21 cellular contexts compared by ENCODE assay signal in genomic region chr16:59021751-59022150, GRCh38.
DNase-seq lines count a peak whose midpoint lies in the region; ATAC-seq and TF ChIP-seq lines count a peak whose summit lies in the region.
"Had no signal": no experiment of that assay in that cellular context is flagged by ENCODE, and none has a peak within 500 bp of the region (broad histone marks: within the 10 kb centered on the region; RNA-seq: fewer than 3 reads in every experiment).

No MANE protein-coding gene starts in this region.

- no peaks in the 10 kb centered on the region for H3K36me3 ChIP-seq in kidney epithelial cell (ENCODE audit: control insufficient read depth, insufficient read depth, low read length)
- H3K36me3 ChIP-seq: colonic mucosa, left ventricle myocardium inferior, SJSA1 had no signal

- DNase-seq in ACHN (peak; percentile 65), HT1080 (ENCODE audit: low read depth) (peak; percentile 62), astrocyte of the spinal cord (ENCODE audit: low read depth, low spot score) (peak; percentile 1), kidney epithelial cell (ENCODE audit: low read depth) (peak; percentile 16), NCI-H2227 treated with DMSO at 0.1 percent for 48 hours (lab: John Stamatoyannopoulos, UW) (no peak), germinal center (ENCODE audit: low spot score) (no peak)
- no peak for DNase-seq in activated T-cell treated with anti-CD3 and anti-CD28 coated beads, Interleukin-2, amount 50 U/mL, for 4 hours
- DNase-seq: activated B cell treated with CpG ODN at 0.5 μM for 24 hours; activated CD4-positive, alpha-beta memory T cell treated with anti-CD3 and anti-CD28 coated beads for 36 hours; activated naive CD4-positive, alpha-beta T cell treated with anti-CD3 and anti-CD28 coated beads, Interleukin-2, amount 10 ng/mL, durations not matched to agents 7 days and 5 days; activated T-cell treated with anti-CD3 and anti-CD28 coated beads, Interleukin-2, amount 50 U/mL, for 1 hour; CD4-positive, alpha-beta memory T cell; colonic mucosa; DND-41; left ventricle myocardium inferior; MM.1S; NCI-H774; psoas muscle had no signal

- in situ Hi-C loops in ACHN (cut with HindIII; ENCODE audit: low pct_ligation_motif_present, low pct_unique_long_range_greater_than_20kb, low sequenced_read_pairs), result no loop called here
- in situ Hi-C loops in astrocyte of the spinal cord (cut with HindIII; ENCODE audit: low sequenced_read_pairs), result no loop called here

- TF ChIP-seq CTCF in astrocyte of the spinal cord (IDR thresholded peaks at IDR 0.05; ENCODE audit: low read depth, low read length) (no peak), kidney epithelial cell (IDR thresholded peaks at IDR 0.05; ENCODE audit: insufficient read depth, low read length, poor library complexity, severe bottlenecking) (no peak)

- H3K36me3 Mint-ChIP-seq in activated T-cell treated with anti-CD3 and anti-CD28 coated beads, Interleukin-2, amount 50 U/mL, for 4 hours (ENCODE audit: insufficient read depth), result no peaks in the 10 kb centered on the region
- H3K36me3 Mint-ChIP-seq: activated CD4-positive, alpha-beta memory T cell treated with anti-CD3 and anti-CD28 coated beads for 36 hours; activated naive CD4-positive, alpha-beta T cell treated with anti-CD3 and anti-CD28 coated beads, Interleukin-2, amount 10 ng/mL, durations not matched to agents 7 days and 5 days; CD4-positive, alpha-beta memory T cell had no signal

- H3K27me3 Mint-ChIP-seq in activated T-cell treated with anti-CD3 and anti-CD28 coated beads, Interleukin-2, amount 50 U/mL, for 4 hours (ENCODE audit: low read depth), result no peaks in the 10 kb centered on the region
- H3K27me3 Mint-ChIP-seq: activated B cell treated with CpG ODN at 0.5 μM for 24 hours; activated CD4-positive, alpha-beta memory T cell treated with anti-CD3 and anti-CD28 coated beads for 36 hours; activated naive CD4-positive, alpha-beta T cell treated with anti-CD3 and anti-CD28 coated beads, Interleukin-2, amount 10 ng/mL, durations not matched to agents 7 days and 5 days; CD4-positive, alpha-beta memory T cell had no signal

- H3K4me3 Mint-ChIP-seq in activated T-cell treated with anti-CD3 and anti-CD28 coated beads, Interleukin-2, amount 50 U/mL, for 4 hours, result no peak overlapping the region
- H3K4me3 Mint-ChIP-seq: activated B cell treated with CpG ODN at 0.5 μM for 24 hours; activated CD4-positive, alpha-beta memory T cell treated with anti-CD3 and anti-CD28 coated beads for 36 hours; activated naive CD4-positive, alpha-beta T cell treated with anti-CD3 and anti-CD28 coated beads, Interleukin-2, amount 10 ng/mL, durations not matched to agents 7 days and 5 days; CD4-positive, alpha-beta memory T cell; neural crest cell had no signal

- peaks cover 12% of the 10 kb centered on the region for H3K9me3 Mint-ChIP-seq in activated T-cell treated with anti-CD3 and anti-CD28 coated beads, Interleukin-2, amount 50 U/mL, for 4 hours

- H3K4me3 ChIP-seq in astrocyte of the spinal cord (ENCODE audit: low read depth, low read length), result no peak overlapping the region
- H3K4me3 ChIP-seq in kidney epithelial cell (ENCODE audit: low read depth, low read length), result no peak overlapping the region
- H3K4me3 ChIP-seq: colonic mucosa, left ventricle myocardium inferior, psoas muscle, SJSA1 had no signal

- H3K27me3 ChIP-seq in kidney epithelial cell (ENCODE audit: control insufficient read depth, insufficient read depth, low read length), result no peaks in the 10 kb centered on the region
- H3K27me3 ChIP-seq: colonic mucosa, SJSA1 had no signal

- no peaks in the 10 kb centered on the region for H3K4me1 Mint-ChIP-seq in activated T-cell treated with anti-CD3 and anti-CD28 coated beads, Interleukin-2, amount 50 U/mL, for 4 hours (ENCODE audit: low read depth)
- H3K4me1 Mint-ChIP-seq: activated B cell treated with CpG ODN at 0.5 μM for 24 hours; activated naive CD4-positive, alpha-beta T cell treated with anti-CD3 and anti-CD28 coated beads, Interleukin-2, amount 10 ng/mL, durations not matched to agents 7 days and 5 days; CD4-positive, alpha-beta memory T cell; neural crest cell had no signal

- no peak for ATAC-seq in HG02852 (IDR thresholded peaks at IDR 0.05; ENCODE audit: unreplicated experiment)
- ATAC-seq in activated T-cell treated with anti-CD3 and anti-CD28 coated beads, Interleukin-2, amount 50 U/mL, for 4 hours, result no peak
- ATAC-seq: psoas muscle had no signal

Comparison
In these comparisons a context has a peak if more than half of its experiments do, and no peak if none do; other contexts are left out.
1. DNase-seq: peak in ACHN (single experiment), HT1080 (single experiment), astrocyte of the spinal cord (single experiment) and kidney epithelial cell (single experiment); none in activated T-cell treated with anti-CD3 and anti-CD28 coated beads, Interleukin-2, amount 50 U/mL, for 4 hours (single experiment), NCI-H2227 treated with DMSO at 0.1 percent for 48 hours (single experiment) and germinal center (single experiment).